Comparison of ENCODE assay signal across 8 cellular contexts in the genomic region with DNA sequence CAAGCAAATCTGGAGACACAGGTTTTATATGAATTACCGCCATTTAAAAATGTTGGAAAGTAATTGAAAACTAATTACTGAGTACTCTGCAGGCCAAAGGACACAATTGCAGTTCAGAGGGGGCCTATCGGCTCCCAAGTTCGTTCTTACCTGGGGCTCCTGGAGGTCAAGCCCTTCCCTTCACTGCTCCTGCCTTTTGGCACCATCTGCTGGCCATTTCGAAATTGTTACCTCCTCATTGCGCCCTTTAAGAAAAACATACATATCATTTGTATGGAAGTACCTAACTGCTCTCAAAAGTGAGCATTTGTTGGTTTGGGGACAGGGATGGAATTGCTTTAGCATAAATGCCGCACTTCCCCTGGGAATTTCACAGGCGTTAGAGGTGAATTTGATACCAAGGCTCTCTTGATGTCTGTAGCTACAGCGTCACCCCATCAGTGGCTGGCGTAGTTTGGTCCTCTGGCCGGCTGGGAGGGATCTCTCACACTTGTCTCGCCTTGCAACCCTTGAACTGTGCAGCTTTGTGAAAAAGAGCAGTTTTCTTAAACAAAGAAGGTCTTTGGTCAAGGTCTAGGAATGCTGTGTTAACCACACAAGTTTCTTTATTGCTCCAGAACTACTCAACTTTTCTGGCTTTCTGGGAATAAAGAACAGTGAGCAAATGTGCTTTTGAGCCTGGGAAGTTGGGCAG.
DNase-seq lines count a peak whose midpoint lies in the region; ATAC-seq, FAIRE-seq and TF ChIP-seq lines count a peak whose summit lies in the region.

No MANE protein-coding gene starts in this region.

- peaks cover 0 to 12% (median 5%) of the 10 kb centered on the region in 8 donors for H3K9me3 Mint-ChIP-seq in CD4-positive, alpha-beta memory T cell
- H3K9me3 Mint-ChIP-seq in endodermal cell (no peaks in the 10 kb centered on the region), immature natural killer cell (peaks cover 0 to 5% (median 0%) of the 10 kb centered on the region in 6 donors)

- TF ChIP-seq CTCF in endodermal cell (conservative IDR thresholded peaks at IDR 0.05) = peak; percentile 92
- peak; percentile 78 for TF ChIP-seq CTCF in osteoblast (IDR thresholded peaks at IDR 0.05; ENCODE audit: extremely low read depth, low read depth, low read length)

- H3K27ac Mint-ChIP-seq in CD4-positive, alpha-beta memory T cell = no peak overlapping the region
- H3K27ac Mint-ChIP-seq in endodermal cell (no peak overlapping the region), immature natural killer cell (no peak overlapping the region)

- no peak overlapping the region for H2AFZ ChIP-seq in osteoblast (ENCODE audit: low read length)

- peak in 4 of 5 donors; percentile 10 to 18 (median 14) for DNase-seq in CD4-positive, alpha-beta memory T cell
- DNase-seq in GM18507 (ENCODE audit: extremely low spot score, insufficient read length, low read depth) = no peak
- peak; percentile 58 for DNase-seq in RPMI7951 (ENCODE audit: low read depth)
- DNase-seq in endodermal cell = peak; percentile 89
- no peak for DNase-seq in osteoblast (ENCODE audit: insufficient read length, low spot score, missing footprints)
- no peak for DNase-seq in immature natural killer cell
- DNase-seq in NCI-H446 treated with DMSO at 0.1 percent for 48 hours (lab: John Stamatoyannopoulos, UW) = no peak

- no peaks in the 10 kb centered on the region for H3K4me1 ChIP-seq in CD4-positive, alpha-beta memory T cell (ENCODE audit: insufficient read depth, low read length)
- H3K4me1 ChIP-seq in endodermal cell (ENCODE audit: control insufficient read depth, insufficient read depth, low read length) (no peaks in the 10 kb centered on the region), osteoblast (ENCODE audit: insufficient read depth, low read length) (no peaks in the 10 kb centered on the region)

- no peaks in the 10 kb centered on the region for H3K27me3 ChIP-seq in CD4-positive, alpha-beta memory T cell (ENCODE audit: insufficient read depth, low read length)
- H3K27me3 ChIP-seq in endodermal cell (ENCODE audit: control insufficient read depth, insufficient read depth, low read length, poor library complexity, severe bottlenecking) = no peaks in the 10 kb centered on the region
- no peaks in the 10 kb centered on the region for H3K27me3 ChIP-seq in osteoblast (ENCODE audit: insufficient read depth, low read length)

- intact Hi-C loops in CD4-positive, alpha-beta memory T cell (cut with micrococcal nuclease) = loop anchor here (2.0 to 10.0 kb wide), 2 partner anchors 89 to 307 kb away; no protein-coding TSS in a partner anchor

- H3K9me3 ChIP-seq in CD4-positive, alpha-beta memory T cell (ENCODE audit: control insufficient read depth in 1 of 2, low read length in 2 of 2) = no peaks in the 10 kb centered on the region
- no peaks in the 10 kb centered on the region for H3K9me3 ChIP-seq in endodermal cell (ENCODE audit: control insufficient read depth, low read length)
- H3K9me3 ChIP-seq in osteoblast (ENCODE audit: low read depth, low read length) = no peaks in the 10 kb centered on the region

- H3K4me1 Mint-ChIP-seq in CD4-positive, alpha-beta memory T cell = peaks cover 0 to 1% (median 0%) of the 10 kb centered on the region in 4 donors
- H3K4me1 Mint-ChIP-seq in endodermal cell (peaks cover 3% of the 10 kb centered on the region), immature natural killer cell (no peaks in the 10 kb centered on the region)

- H3K79me2 ChIP-seq in osteoblast (ENCODE audit: insufficient read depth, low read length) = no peaks in the 10 kb centered on the region

- CTCF ChIA-PET in CD4-positive, alpha-beta memory T cell (lab: Charles Lee; ENCODE audit: partially characterized antibody) = interaction anchor here (0.8 to 6.1 kb wide), 5 partner anchors 8 to 110 kb away, joined by 3 to 42 read pairs (median 4); no protein-coding TSS in a partner anchor

- FAIRE-seq in GM18507 (lab: Jason Lieb, UNC) = peak; percentile 67

- H3K36me3 Mint-ChIP-seq in CD4-positive, alpha-beta memory T cell = no peaks in the 10 kb centered on the region
- H3K36me3 Mint-ChIP-seq in endodermal cell (ENCODE audit: low read depth) (peaks cover 8% of the 10 kb centered on the region), immature natural killer cell (no peaks in the 10 kb centered on the region)

- peak; percentile 71 for ATAC-seq in HG03342 (IDR thresholded peaks at IDR 0.05; ENCODE audit: unreplicated experiment)

- no peak overlapping the region for H3K4me2 ChIP-seq in osteoblast (ENCODE audit: insufficient read depth, low read length)

- 58 to 63% methylated on average over 8 to 11 of the region's 11 CpGs for WGBS in endodermal cell (ENCODE audit: insufficient coverage in 1 of 2, insufficient read length in 1 of 2), 2 experiments

- H4K20me1 ChIP-seq in osteoblast (ENCODE audit: insufficient read depth, low read length) = no peaks in the 10 kb centered on the region

- H3K27me3 Mint-ChIP-seq in CD4-positive, alpha-beta memory T cell = peaks cover 3 to 5% of the 10 kb centered on the region in 2 donors
- no peaks in the 10 kb centered on the region for H3K27me3 Mint-ChIP-seq in endodermal cell (ENCODE audit: insufficient read depth)
- H3K27me3 Mint-ChIP-seq in immature natural killer cell (ENCODE audit: low read depth in 3 of 3) = peaks cover 1 to 8% (median 1%) of the 10 kb centered on the region in 3 donors

- no peak overlapping the region for H3K27ac ChIP-seq in CD4-positive, alpha-beta memory T cell (ENCODE audit: low read depth, low read length)
- H3K27ac ChIP-seq in endodermal cell (ENCODE audit: low read depth, low read length) (no peak overlapping the region), osteoblast (ENCODE audit: low read depth, low read length) (no peak overlapping the region)

- H3K4me3 ChIP-seq in CD4-positive, alpha-beta memory T cell (ENCODE audit: low read length in 2 of 2) = no peak overlapping the region
- no peak overlapping the region for H3K4me3 ChIP-seq in endodermal cell (ENCODE audit: low read length)
- no peak overlapping the region for H3K4me3 ChIP-seq in osteoblast (ENCODE audit: insufficient read depth, low read length)

- no peaks in the 10 kb centered on the region for H3K36me3 ChIP-seq in CD4-positive, alpha-beta memory T cell (ENCODE audit: insufficient read depth, low read length)
- H3K36me3 ChIP-seq in endodermal cell (ENCODE audit: control insufficient read depth, insufficient read depth, low read length) (peaks cover 28% of the 10 kb centered on the region), osteoblast (ENCODE audit: insufficient read depth, low read length) (peaks cover 27% of the 10 kb centered on the region)

- H3K9ac ChIP-seq in endodermal cell (ENCODE audit: extremely low read depth, low read length, poor library complexity, severe bottlenecking) = no peak overlapping the region

- POLR2A ChIA-PET in CD4-positive, alpha-beta memory T cell (lab: Charles Lee; ENCODE audit: partially characterized antibody) = no interaction called here

- H3K4me3 Mint-ChIP-seq in CD4-positive, alpha-beta memory T cell = no peak overlapping the region
- no peak overlapping the region for H3K4me3 Mint-ChIP-seq in endodermal cell
- no peak overlapping the region for H3K4me3 Mint-ChIP-seq in immature natural killer cell

Comparison
In these comparisons a context has a peak if more than half of its experiments do, and no peak if none do; other contexts are left out.
1. DNase-seq: peak in CD4-positive, alpha-beta memory T cell (4 of 5), RPMI7951 (single experiment) and endodermal cell (single experiment); none in GM18507 (single experiment), osteoblast (single experiment), immature natural killer cell (0 of 3) and NCI-H446 treated with DMSO at 0.1 percent for 48 hours (single experiment).